In genomic region chr19:35124098-35125060, GRCh38 we compare ENCODE assay signal across 8 cellular contexts. TPM values are rescaled to one million over a fixed set of nuclear protein-coding genes. Genes with fewer than 3 reads are reported as not detected.
DNase-seq lines count a peak whose midpoint lies in the region; ATAC-seq and TF ChIP-seq lines count a peak whose summit lies in the region.

No MANE protein-coding gene starts in this region.

- H3K36me3 ChIP-seq in HUES6 (ENCODE audit: control insufficient read depth, insufficient read depth, low read length), result no peaks in the 10 kb centered on the region
- H3K36me3 ChIP-seq in upper lobe of right lung, result peaks cover 3% of the 10 kb centered on the region

- intact Hi-C loops in Right ventricle myocardium inferior (cut with DNase I), result loop anchor here (1.0 kb wide), 1 partner anchor 15 kb away; no protein-coding TSS in a partner anchor
- intact Hi-C loops in upper lobe of right lung (cut with DNase I), result no loop called here

- H3K9me3 ChIP-seq in HUES6 (ENCODE audit: control insufficient read depth, insufficient read depth, low read depth, low read length) (no peaks in the 10 kb centered on the region), upper lobe of right lung (no peaks in the 10 kb centered on the region)

- H3K27ac ChIP-seq in HUES6 (ENCODE audit: low read depth, low read length) (no peak overlapping the region), upper lobe of right lung (peak overlapping the region; percentile 85)

- no peak for TF ChIP-seq CTCF in upper lobe of right lung (IDR thresholded peaks at IDR 0.05)

- H3K4me1 Mint-ChIP-seq in activated naive CD8-positive, alpha-beta T cell (ENCODE audit: low read depth), result peaks cover 11% of the 10 kb centered on the region

- no peaks in the 10 kb centered on the region for H3K36me3 Mint-ChIP-seq in activated naive CD8-positive, alpha-beta T cell

- H3K9me3 Mint-ChIP-seq in activated naive CD8-positive, alpha-beta T cell (ENCODE audit: low read depth), result no peaks in the 10 kb centered on the region

- no peak overlapping the region for H3K9ac ChIP-seq in HUES6 (ENCODE audit: low read length)

- H3K27me3 ChIP-seq in HUES6 (ENCODE audit: control insufficient read depth, insufficient read depth, low read length), result no peaks in the 10 kb centered on the region
- H3K27me3 ChIP-seq in upper lobe of right lung, result no peaks in the 10 kb centered on the region

- peaks cover 13% of the 10 kb centered on the region for H3K4me1 ChIP-seq in HUES6 (ENCODE audit: control insufficient read depth, insufficient read depth, low read length)
- peaks cover 30% of the 10 kb centered on the region for H3K4me1 ChIP-seq in upper lobe of right lung

- peak overlapping the region; percentile 84 for H3K4me3 Mint-ChIP-seq in activated naive CD8-positive, alpha-beta T cell

- H3K27me3 Mint-ChIP-seq in activated naive CD8-positive, alpha-beta T cell, result no peaks in the 10 kb centered on the region

- ATAC-seq in GM18909 (IDR thresholded peaks at IDR 0.05; ENCODE audit: poor library complexity, unreplicated experiment), result peak; percentile 58
- peak; percentile 95 for ATAC-seq in Right ventricle myocardium inferior
- ATAC-seq in upper lobe of right lung, result peak; percentile 92

- DNase-seq in AG08395 (ENCODE audit: low spot score) (peak; percentile 99), SKM-1 (lab: John Stamatoyannopoulos, UW; ENCODE audit: unreplicated experiment) (peak; percentile 68), Right ventricle myocardium inferior (ENCODE audit: missing footprints) (peak; percentile 96), pulmonary artery endothelial cell (ENCODE audit: low read depth, low spot score) (peak; percentile 57), upper lobe of right lung (peak; percentile 96)

- H3K4me3 ChIP-seq in HUES6 (ENCODE audit: low read depth, low read length) (peak overlapping the region; percentile 47), upper lobe of right lung (peak overlapping the region; percentile 62)

- H3K27ac Mint-ChIP-seq in activated naive CD8-positive, alpha-beta T cell, result peak overlapping the region; percentile 67

RNA-seq across cellular contexts. Expression of gene FXYD3, which starts 8.8 kb away (rescaled TPM):
- 2.3 TPM for total RNA-seq in Right ventricle myocardium inferior
- total RNA-seq in pulmonary artery endothelial cell, result not detected in 2 replicates
- 145 TPM for total RNA-seq in upper lobe of right lung

RNA-seq across cellular contexts. Expression of gene LGI4, which starts 10.5 kb away (rescaled TPM):
- 10.0 TPM for total RNA-seq in Right ventricle myocardium inferior
- not detected in 2 replicates for total RNA-seq in pulmonary artery endothelial cell
- total RNA-seq in upper lobe of right lung, result 6.7 TPM

RNA-seq across cellular contexts. Expression of gene FXYD1, which starts 14.2 kb away (rescaled TPM):
- 556 TPM for total RNA-seq in Right ventricle myocardium inferior
- 0.26 TPM in 1 of 2 replicates, not detected in the other for total RNA-seq in pulmonary artery endothelial cell
- total RNA-seq in upper lobe of right lung, result 67.6 TPM

RNA-seq across cellular contexts. Expression of gene FXYD7, which starts 18.7 kb away (rescaled TPM):
- total RNA-seq in Right ventricle myocardium inferior (not detected), pulmonary artery endothelial cell (not detected in 2 replicates), upper lobe of right lung (0.61 TPM)

RNA-seq across cellular contexts. Expression of gene FXYD5, which starts 30.2 kb away (rescaled TPM):
- 23.5 TPM for total RNA-seq in Right ventricle myocardium inferior
- 31.8 and 32.1 TPM in 2 replicates for total RNA-seq in pulmonary artery endothelial cell
- total RNA-seq in upper lobe of right lung, result 124 TPM

Comparison
In these comparisons a context has a peak if more than half of its experiments do, and no peak if none do; other contexts are left out.
1. RNA of gene FXYD3, which starts 8.8 kb away (total RNA-seq): 145 TPM in upper lobe of right lung (single experiment); 2.3 TPM in Right ventricle myocardium inferior (single experiment) and not detected in pulmonary artery endothelial cell; every median in the first group is over 10 times any median in the second.
2. RNA of gene FXYD1, which starts 14.2 kb away (total RNA-seq): 556 TPM in Right ventricle myocardium inferior (single experiment) and 67.6 TPM in upper lobe of right lung (single experiment); 0.26 TPM in pulmonary artery endothelial cell; every median in the first group is over 10 times any median in the second.
3. Peak in every context shown above with its lines, with median percentiles within 50 percentile points of each other: DNase-seq and ATAC-seq.